8 cellular contexts compared by ENCODE assay signal in genomic region chr5:53991942-53992341, GRCh38.
DNase-seq lines count a peak whose midpoint lies in the region; ATAC-seq and TF ChIP-seq lines count a peak whose summit lies in the region.

No MANE protein-coding gene starts in this region.

- H3K27ac ChIP-seq in OCI-LY1 (ENCODE audit: low read depth, low read length, poor library complexity, severe bottlenecking) = no peak overlapping the region
- H3K27ac ChIP-seq in fibroblast of lung (ENCODE audit: insufficient read depth, low read length) = no peak overlapping the region

- H3K9me2 ChIP-seq in OCI-LY1 (ENCODE audit: low read depth, low read length) = no peaks in the 10 kb centered on the region

- POLR2A ChIA-PET in AG04449 (lab: Yijun Ruan, JAX) = no interaction called here
- POLR2A ChIA-PET in GM10248 (lab: Yijun Ruan, JAX) = no interaction called here

- TF ChIP-seq CTCF in AG04449 (IDR thresholded peaks at IDR 0.05; ENCODE audit: insufficient read depth, low read length, missing control alignments) = peak; percentile 6
- TF ChIP-seq CTCF in GM12873 (IDR thresholded peaks at IDR 0.05; ENCODE audit: insufficient read depth, low read depth, low read length, missing control alignments) = peak; percentile 49
- TF ChIP-seq CTCF in OCI-LY1 (IDR thresholded peaks at IDR 0.05; ENCODE audit: low read length) = peak; percentile 70; the same call in 1 of the 2 replicates
- TF ChIP-seq CTCF in fibroblast of lung (conservative IDR thresholded peaks at IDR 0.05 in 1 of 2, IDR thresholded peaks at IDR 0.05 in 1 of 2; ENCODE audit: low read depth in 1 of 2, low read length in 2 of 2) = peak; percentile 23 to 25
- TF ChIP-seq CTCF in GM10248 (IDR thresholded peaks at IDR 0.05; ENCODE audit: control extremely low read depth, extremely low read depth, low read depth, missing control alignments) = no peak

- H3K27me3 ChIP-seq in OCI-LY1 (ENCODE audit: insufficient read depth, low read length) (no peaks in the 10 kb centered on the region), fibroblast of lung (ENCODE audit: control insufficient read depth, insufficient read depth, low read length) (no peaks in the 10 kb centered on the region)

- no peaks in the 10 kb centered on the region for H3K27me3 Mint-ChIP-seq in natural killer cell treated with Interleukin-12 subunit alpha and Interleukin-12 subunit beta and Interleukin-15 and Interleukin-18, amount 100 ng/mL, for 72 hours

- ATAC-seq in natural killer cell treated with Interleukin-12 subunit alpha and Interleukin-12 subunit beta and Interleukin-15 and Interleukin-18, amount 100 ng/mL, for 72 hours = no peak
- no peak for ATAC-seq in GM21515 (IDR thresholded peaks at IDR 0.05; ENCODE audit: unreplicated experiment)

- H3K4me2 ChIP-seq in OCI-LY1 (ENCODE audit: low read length) = no peak overlapping the region
- no peak overlapping the region for H3K4me2 ChIP-seq in fibroblast of lung (ENCODE audit: extremely low read depth, insufficient read depth, low read length)

- no peaks in the 10 kb centered on the region for H3K36me3 Mint-ChIP-seq in natural killer cell treated with Interleukin-12 subunit alpha and Interleukin-12 subunit beta and Interleukin-15 and Interleukin-18, amount 100 ng/mL, for 72 hours

- peaks cover 0 to 9% of the 10 kb centered on the region in 2 donors for H3K4me1 Mint-ChIP-seq in natural killer cell treated with Interleukin-12 subunit alpha and Interleukin-12 subunit beta and Interleukin-15 and Interleukin-18, amount 100 ng/mL, for 72 hours (ENCODE audit: low read depth in 2 of 2)

- H3K27ac Mint-ChIP-seq in natural killer cell treated with Interleukin-12 subunit alpha and Interleukin-12 subunit beta and Interleukin-15 and Interleukin-18, amount 100 ng/mL, for 72 hours = no peak overlapping the region

- no peak for DNase-seq in AG04449 (ENCODE audit: low read depth, low spot score)
- DNase-seq in fibroblast of lung (ENCODE audit: low read depth in 2 of 2) = peak in 1 of 2 donors; percentile 15
- DNase-seq in natural killer cell treated with Interleukin-12 subunit alpha and Interleukin-12 subunit beta and Interleukin-15 and Interleukin-18, amount 100 ng/mL, for 72 hours (ENCODE audit: low spot score) = no peak
- no peak for DNase-seq in GM10248 (ENCODE audit: extremely low spot score)
- DNase-seq in NCI-H2171 treated with DMSO at 0.1 percent for 48 hours (lab: John Stamatoyannopoulos, UW) = no peak

- H3K36me3 ChIP-seq in OCI-LY1 (ENCODE audit: insufficient read depth, low read length) = peaks cover 51% of the 10 kb centered on the region
- H3K36me3 ChIP-seq in fibroblast of lung (ENCODE audit: control insufficient read depth, insufficient read depth, low read length) = no peaks in the 10 kb centered on the region

- no peaks in the 10 kb centered on the region for H4K20me1 ChIP-seq in OCI-LY1 (ENCODE audit: insufficient read depth, low read length)
- no peaks in the 10 kb centered on the region for H4K20me1 ChIP-seq in fibroblast of lung (ENCODE audit: control insufficient read depth, extremely low read depth, insufficient read depth, low read length)

- H3K4me1 ChIP-seq in OCI-LY1 (ENCODE audit: insufficient read depth, low read length, severe bottlenecking) (peaks cover 3% of the 10 kb centered on the region), fibroblast of lung (ENCODE audit: control insufficient read depth, extremely low read depth, insufficient read depth, low read length) (peaks cover 4% of the 10 kb centered on the region)

- H3K4me3 ChIP-seq in AG04449 (ENCODE audit: low read depth, low read length) (no peak overlapping the region), OCI-LY1 (ENCODE audit: low read depth, low read length, poor library complexity, severe bottlenecking) (no peak overlapping the region), fibroblast of lung (replicated peaks in 1 of 4; ENCODE audit: control extremely low read depth in 1 of 4, insufficient read depth in 1 of 4, low read depth in 3 of 4, low read length in 4 of 4) (no peak overlapping the region)

- H3K9me3 Mint-ChIP-seq in natural killer cell treated with Interleukin-12 subunit alpha and Interleukin-12 subunit beta and Interleukin-15 and Interleukin-18, amount 100 ng/mL, for 72 hours = no peaks in the 10 kb centered on the region

- no peaks in the 10 kb centered on the region for H3F3A ChIP-seq in OCI-LY1 (ENCODE audit: insufficient read depth, low read length)

- H3K79me2 ChIP-seq in OCI-LY1 (ENCODE audit: insufficient read depth, low read length) = no peaks in the 10 kb centered on the region; the same call in 1 of the 2 replicates
- H3K79me2 ChIP-seq in fibroblast of lung (ENCODE audit: control insufficient read depth, insufficient read depth, low read length) = no peaks in the 10 kb centered on the region

- H3K9me3 ChIP-seq in OCI-LY1 (ENCODE audit: low read length) (no peaks in the 10 kb centered on the region), fibroblast of lung (ENCODE audit: control insufficient read depth, insufficient read depth, low read depth, low read length) (no peaks in the 10 kb centered on the region)

- CTCF ChIA-PET in AG04449 (lab: Yijun Ruan, JAX) = interaction anchor here (0.6 to 0.9 kb wide), 4 partner anchors 10 to 19 kb away, joined by 3 read pairs; no protein-coding TSS in a partner anchor
- CTCF ChIA-PET in GM10248 (lab: Yijun Ruan, JAX) = interaction anchor here (0.6 to 1.2 kb wide), 2 partner anchors 9 to 1583 kb away, joined by 3 read pairs; no protein-coding TSS in a partner anchor

- no peak overlapping the region for H2AFZ ChIP-seq in OCI-LY1 (ENCODE audit: low read length)
- H2AFZ ChIP-seq in fibroblast of lung (ENCODE audit: low read length) = no peak overlapping the region

- H3K4me3 Mint-ChIP-seq in natural killer cell treated with Interleukin-12 subunit alpha and Interleukin-12 subunit beta and Interleukin-15 and Interleukin-18, amount 100 ng/mL, for 72 hours = no peak overlapping the region

- H3K9ac ChIP-seq in OCI-LY1 (ENCODE audit: low read length) (no peak overlapping the region), fibroblast of lung (ENCODE audit: insufficient read depth, low read length) (no peak overlapping the region)
